15 cellular contexts compared by ENCODE assay signal in genomic region chr15:90082140-90082713, GRCh38. TPM values are rescaled to one million over a fixed set of nuclear protein-coding genes. Genes with fewer than 3 reads are reported as not detected.
DNase-seq lines count a peak whose midpoint lies in the region; ATAC-seq and TF ChIP-seq lines count a peak whose summit lies in the region.
"Had no signal": no experiment of that assay in that cellular context is flagged by ENCODE, and none has a peak within 500 bp of the region (broad histone marks: within the 10 kb centered on the region; RNA-seq: fewer than 3 reads in every experiment).

No MANE protein-coding gene starts in this region.

- TF ChIP-seq POLR2A in esophagus squamous epithelium (IDR thresholded peaks at IDR 0.05): no peak

- H3F3A ChIP-seq in neural progenitor cell (ENCODE audit: low read depth): peaks cover 11% of the 10 kb centered on the region

- no peak overlapping the region for H3K23ac ChIP-seq in trophoblast cell (ENCODE audit: low read length)

- no peak overlapping the region for H3K14ac ChIP-seq in trophoblast cell (ENCODE audit: low read length)

- H3K9me3 Mint-ChIP-seq in neural progenitor cell: no peaks in the 10 kb centered on the region

- H3K4me1 ChIP-seq in BLaER1 (peaks cover 42% of the 10 kb centered on the region), esophagus squamous epithelium (peaks cover 0 to 17% (median 9%) of the 10 kb centered on the region in 3 donors), neural progenitor cell (peaks cover 7% of the 10 kb centered on the region), trophoblast cell (ENCODE audit: control insufficient read depth in 1 of 2, insufficient read depth in 2 of 2, low read length in 2 of 2) (no peaks in the 10 kb centered on the region)

- DNase-seq in RWPE1 (ENCODE audit: low spot score): no peak
- DNase-seq in esophagus squamous epithelium (lab: John Stamatoyannopoulos, UW): no peak
- DNase-seq in neural progenitor cell (ENCODE audit: low spot score): peak; percentile 56
- no peak for DNase-seq in NCI-H2107 (lab: John Stamatoyannopoulos, UW)
- DNase-seq in trophoblast cell: no peak
- no peak for DNase-seq in GM10248 (ENCODE audit: extremely low spot score)
- DNase-seq: activated CD8-positive, alpha-beta memory T cell treated with anti-CD3 and anti-CD28 coated beads for 24 hours; activated naive CD4-positive, alpha-beta T cell; Calu3; HCEC 1CT; NCI-H2029 had no signal

- H3K27ac ChIP-seq in BLaER1: 0 out of 2 replicates have a peak overlapping the region, but pooled peaks have one; percentile 22
- peak overlapping the region; percentile 46 for H3K27ac ChIP-seq in RWPE1
- H3K27ac ChIP-seq in esophagus squamous epithelium: peak overlapping the region in 3 of 4 donors; percentile 5 to 52 (median 41)
- H3K27ac ChIP-seq in neural progenitor cell: peak overlapping the region; percentile 58
- H3K27ac ChIP-seq in trophoblast cell (ENCODE audit: low read depth, low read length): no peak overlapping the region
- H3K27ac ChIP-seq: epithelial cell of prostate had no signal

- H3K4me1 Mint-ChIP-seq in neural progenitor cell: peaks cover 3% of the 10 kb centered on the region

- no peak for ATAC-seq in HG03342 (IDR thresholded peaks at IDR 0.05; ENCODE audit: unreplicated experiment)

- 0% methylated on average over 1 of the region's 9 CpGs; no CpG with 5 or more reads in 1 of the 2 donors for WGBS in esophagus squamous epithelium, 2 donors
- WGBS in trophoblast cell (ENCODE audit: extremely low coverage, insufficient coverage, insufficient read length): no CpG with 5 or more reads among the region's 9 CpGs

- H2BK120ac ChIP-seq in trophoblast cell (ENCODE audit: insufficient read depth, low read length, poor library complexity): no peak overlapping the region

- no peak overlapping the region for H3K9ac ChIP-seq in BLaER1
- no peak overlapping the region for H3K9ac ChIP-seq in neural progenitor cell
- no peak overlapping the region for H3K9ac ChIP-seq in trophoblast cell (ENCODE audit: low read length)

- no peak overlapping the region for H4K8ac ChIP-seq in trophoblast cell (ENCODE audit: low read depth, low read length)

- H3K4me3 ChIP-seq in BLaER1: no peak overlapping the region
- H3K4me3 ChIP-seq in esophagus squamous epithelium: no peak overlapping the region
- H3K4me3 ChIP-seq in neural progenitor cell: no peak overlapping the region
- no peak overlapping the region for H3K4me3 ChIP-seq in trophoblast cell (ENCODE audit: low read depth, low read length)
- H3K4me3 ChIP-seq: smooth muscle cell had no signal

- H3K4ac ChIP-seq in trophoblast cell (ENCODE audit: low read depth, low read length): no peak overlapping the region

- no peak overlapping the region for H4K12ac ChIP-seq in trophoblast cell (ENCODE audit: low read depth, low read length)

- H2AFZ ChIP-seq in neural progenitor cell (replicated peaks) (no peak overlapping the region), trophoblast cell (ENCODE audit: insufficient read depth, low read length, poor library complexity) (no peak overlapping the region)

- TF ChIP-seq CTCF in RWPE1 (conservative IDR thresholded peaks at IDR 0.05; ENCODE audit: low read depth) (no peak), esophagus squamous epithelium (IDR thresholded peaks at IDR 0.05) (no peak), neural progenitor cell (IDR thresholded peaks at IDR 0.05) (no peak), GM10248 (IDR thresholded peaks at IDR 0.05; ENCODE audit: control extremely low read depth, extremely low read depth, low read depth, missing control alignments) (no peak)

- H4K20me1 ChIP-seq in BLaER1: peaks cover 74% of the 10 kb centered on the region
- H4K20me1 ChIP-seq in neural progenitor cell (ENCODE audit: low read depth): peaks cover 9% of the 10 kb centered on the region

- H3K4me3 Mint-ChIP-seq in neural progenitor cell: no peak overlapping the region

- no peaks in the 10 kb centered on the region for H3K79me1 ChIP-seq in trophoblast cell (ENCODE audit: low read length)

- H3K79me2 ChIP-seq in neural progenitor cell (ENCODE audit: low read depth) (no peaks in the 10 kb centered on the region), trophoblast cell (ENCODE audit: control insufficient read depth, insufficient read depth, low read length, poor library complexity) (no peaks in the 10 kb centered on the region)

- POLR2A ChIA-PET in RWPE1 (lab: Yijun Ruan, JAX; ENCODE audit: low non-redundant PET): no interaction called here
- POLR2A ChIA-PET in GM10248 (lab: Yijun Ruan, JAX): no interaction called here

- CTCF ChIA-PET in RWPE1 (lab: Yijun Ruan, JAX) (interaction anchor here (0.6 kb wide), 2 partner anchors 17 to 207 kb away, joined by 3 read pairs; no protein-coding TSS in a partner anchor), GM10248 (lab: Yijun Ruan, JAX) (interaction anchor here (2.0 to 2.7 kb wide), 2 partner anchors 11 to 207 kb away, joined by 5 to 14 read pairs; no protein-coding TSS in a partner anchor)

- H3K27me3 ChIP-seq in BLaER1: no peaks in the 10 kb centered on the region
- H3K27me3 ChIP-seq in esophagus squamous epithelium: no peaks in the 10 kb centered on the region
- no peaks in the 10 kb centered on the region for H3K27me3 ChIP-seq in neural progenitor cell
- no peaks in the 10 kb centered on the region for H3K27me3 ChIP-seq in trophoblast cell (ENCODE audit: insufficient read depth, low read length)

- intact Hi-C loops in esophagus squamous epithelium (cut with DNase I): loop anchor here (10.0 kb wide), 1 partner anchor 317 kb away; no protein-coding TSS in a partner anchor

- H3K27me3 Mint-ChIP-seq in neural progenitor cell (ENCODE audit: insufficient read depth, low read depth): no peaks in the 10 kb centered on the region

- no peak overlapping the region for H4K91ac ChIP-seq in trophoblast cell (ENCODE audit: low read depth, low read length)

- no peak overlapping the region for H2BK5ac ChIP-seq in trophoblast cell (ENCODE audit: low read depth, low read length, poor library complexity)

- H3K27ac Mint-ChIP-seq in neural progenitor cell: peak overlapping the region; percentile 94

- no peak overlapping the region for H2AK5ac ChIP-seq in trophoblast cell (ENCODE audit: low read length)

- peaks cover 27% of the 10 kb centered on the region for H3K36me3 Mint-ChIP-seq in neural progenitor cell

- no peak overlapping the region for H3K18ac ChIP-seq in trophoblast cell (ENCODE audit: low read length)

- no peaks in the 10 kb centered on the region for H3K9me3 ChIP-seq in BLaER1
- no peaks in the 10 kb centered on the region for H3K9me3 ChIP-seq in esophagus squamous epithelium
- no peaks in the 10 kb centered on the region for H3K9me3 ChIP-seq in neural progenitor cell (ENCODE audit: low read depth)
- no peaks in the 10 kb centered on the region for H3K9me3 ChIP-seq in trophoblast cell (ENCODE audit: insufficient read depth, low read depth, low read length)

- no peak overlapping the region for H2BK12ac ChIP-seq in trophoblast cell (ENCODE audit: low read length)

- H3K4me2 ChIP-seq in BLaER1: peak overlapping the region; percentile 22; the same call in 1 of the 2 replicates
- H3K4me2 ChIP-seq in neural progenitor cell: no peak overlapping the region
- H3K4me2 ChIP-seq in trophoblast cell (ENCODE audit: low read length): no peak overlapping the region
- H3K4me2 ChIP-seq: smooth muscle cell had no signal

- peaks cover 98% of the 10 kb centered on the region for H3K36me3 ChIP-seq in BLaER1
- H3K36me3 ChIP-seq in esophagus squamous epithelium: peaks cover 14 to 98% (median 40%) of the 10 kb centered on the region in 3 donors
- H3K36me3 ChIP-seq in neural progenitor cell: no peaks in the 10 kb centered on the region
- H3K36me3 ChIP-seq in trophoblast cell (ENCODE audit: control insufficient read depth in 1 of 2, insufficient read depth in 2 of 2, low read length in 2 of 2): peaks cover 63 to 71% of the 10 kb centered on the region in 2 experiments

RNA-seq across cellular contexts. Expression of gene IDH2, which starts 20.0 kb away (rescaled TPM):
- total RNA-seq in esophagus squamous epithelium (100 to 1,000 TPM in 2 of 4 donors, 10 to 100 TPM in 2; 60.7 to 155 (median 103) TPM), neural progenitor cell (ENCODE audit: low replicate concordance) (93.1 and 134 TPM in 2 replicates)
- polyA plus RNA-seq in trophoblast cell (2013): 108 and 113 TPM in 2 replicates
